ENCODE assay signal across 9 cellular contexts in the genomic region with DNA sequence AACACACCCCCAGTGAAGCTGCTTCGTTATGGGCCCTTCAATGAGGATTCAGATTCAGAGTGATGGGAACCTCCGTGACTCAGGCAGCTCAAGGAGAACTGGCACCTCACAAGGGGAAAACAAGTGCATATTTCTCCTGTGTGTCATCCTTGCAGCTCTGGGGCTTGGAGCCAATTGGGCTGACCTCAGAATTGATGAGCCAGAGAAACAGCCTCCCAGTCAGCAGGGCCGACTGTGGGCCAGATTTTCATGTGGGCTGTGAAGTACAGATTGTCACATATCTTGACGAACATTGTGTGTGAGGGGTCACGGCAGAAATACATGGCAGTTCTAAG.
DNase-seq lines count a peak whose midpoint lies in the region; ATAC-seq, FAIRE-seq and TF ChIP-seq lines count a peak whose summit lies in the region.
"Had no signal": no experiment of that assay in that cellular context is flagged by ENCODE, and none has a peak within 500 bp of the region (broad histone marks: within the 10 kb centered on the region; RNA-seq: fewer than 3 reads in every experiment).

No MANE protein-coding gene starts in this region.

- H3K27me3 ChIP-seq in Panc1 (ENCODE audit: control insufficient read depth, insufficient read depth, low read length): peaks cover 5% of the 10 kb centered on the region; the same call in 1 of the 2 replicates
- no peaks in the 10 kb centered on the region for H3K27me3 ChIP-seq in small intestine (ENCODE audit: control insufficient read depth in 2 of 2, insufficient read depth in 2 of 2, low read length in 2 of 2)

- POLR2A ChIA-PET in Panc1 (lab: Charles Lee): interaction anchor here (0.5 kb wide), 1 partner anchor 109 kb away, joined by 5 read pairs; no protein-coding TSS in a partner anchor

- H3K4me1 ChIP-seq in Panc1 (ENCODE audit: control insufficient read depth, insufficient read depth, low read length) (peaks cover 3% of the 10 kb centered on the region), small intestine (ENCODE audit: control insufficient read depth in 2 of 2, insufficient read depth in 1 of 2, low read depth in 1 of 2, low read length in 1 of 2) (peaks cover 0 to 4% of the 10 kb centered on the region in 2 donors)

- in situ Hi-C loops in Panc1 (cut with HindIII; ENCODE audit: low pct_unique_long_range_greater_than_20kb, low sequenced_read_pairs): no loop called here

- H3K36me3 ChIP-seq in Panc1 (ENCODE audit: control insufficient read depth, insufficient read depth, low read length): no peaks in the 10 kb centered on the region
- no peaks in the 10 kb centered on the region for H3K36me3 ChIP-seq in small intestine (ENCODE audit: control insufficient read depth in 2 of 2, insufficient read depth in 2 of 2, low read length in 2 of 2)

- H3K27ac ChIP-seq in Panc1 (ENCODE audit: low read length) (no peak overlapping the region), small intestine (ENCODE audit: low read depth in 1 of 2, low read length in 1 of 2) (peak overlapping the region in 1 of 2 donors; percentile 67)

- TF ChIP-seq CTCF in AG10803 (conservative IDR thresholded peaks at IDR 0.05; ENCODE audit: low read length): no peak
- no peak for TF ChIP-seq CTCF in Panc1 (IDR thresholded peaks at IDR 0.05)

- H3K4me3 ChIP-seq in AG10803 (ENCODE audit: low read length) (no peak overlapping the region), Panc1 (ENCODE audit: low read depth in 2 of 2, low read length in 2 of 2) (no peak overlapping the region), small intestine (ENCODE audit: low read depth in 1 of 2, low read length in 2 of 2) (no peak overlapping the region)

- H3K9me3 ChIP-seq in Panc1 (ENCODE audit: control insufficient read depth, insufficient read depth, low read depth, low read length) (no peaks in the 10 kb centered on the region), small intestine (ENCODE audit: control insufficient read depth, low read depth) (no peaks in the 10 kb centered on the region)

- CTCF ChIA-PET in Panc1 (lab: Charles Lee): no interaction called here

- ATAC-seq in Panc1: peak; percentile 88

- intact Hi-C loops in Panc1 (cut with micrococcal nuclease; ENCODE audit: unreplicated experiment): no loop called here

- BruUV-seq in Panc1 (replicated peaks; lab: Mats Ljungman, UMichigan): no TSS peak

- no peak for FAIRE-seq in small intestine (lab: Jason Lieb, UNC)
- FAIRE-seq: G401.6 had no signal

- 63 to 80% (median 68%) methylated on average over 5 of the region's 5 CpGs for WGBS in small intestine, 3 donors

- peak; percentile 95 for DNase-seq in AG10803 (ENCODE audit: low read depth)
- peak; percentile 15 for DNase-seq in Panc1 (ENCODE audit: low read depth, low spot score)
- peak; percentile 94 for DNase-seq in fibroblast of gingiva (ENCODE audit: low read depth)
- peak; percentile 90 for DNase-seq in non-pigmented ciliary epithelial cell (ENCODE audit: low read depth)
- no peak for DNase-seq in NCI-H128 (lab: John Stamatoyannopoulos, UW; ENCODE audit: unreplicated experiment)
- DNase-seq in small intestine: no peak
- no peak for DNase-seq in Kasumi-1 (lab: John Stamatoyannopoulos, UW)
- DNase-seq in activated T-cell treated with anti-CD3 and anti-CD28 coated beads, Interleukin-2, amount 50 U/mL, for 48 hours: no peak

Comparison
In these comparisons a context has a peak if more than half of its experiments do, and no peak if none do; other contexts are left out.
1. DNase-seq: peak in AG10803 (single experiment), Panc1 (single experiment), fibroblast of gingiva (single experiment) and non-pigmented ciliary epithelial cell (single experiment); none in NCI-H128 (single experiment), small intestine (single experiment), Kasumi-1 (0 of 2) and activated T-cell treated with anti-CD3 and anti-CD28 coated beads, Interleukin-2, amount 50 U/mL, for 48 hours (0 of 2).